Comparison of ENCODE assay signal across 1 cellular context in the genomic region with DNA sequence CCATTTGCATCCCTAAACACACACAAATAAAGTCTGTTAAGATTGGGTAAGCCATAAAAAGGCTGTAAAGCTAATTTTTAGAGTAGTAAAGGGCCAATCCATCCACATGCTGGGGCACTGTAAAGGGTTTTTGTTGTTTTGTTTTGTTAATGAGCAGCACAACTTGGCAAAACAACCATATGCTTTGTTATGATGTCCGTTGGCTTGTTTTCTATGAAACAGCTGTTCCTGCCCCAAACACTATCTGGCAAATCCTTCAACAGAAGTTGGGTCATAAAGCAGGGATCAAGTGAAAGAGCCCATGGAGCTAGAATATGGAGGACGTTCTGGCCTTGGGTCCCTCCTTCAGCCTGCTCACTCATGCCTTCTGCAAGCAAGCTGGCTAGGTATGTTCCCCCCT.
TF ChIP-seq lines count a peak whose summit lies in the region.

No MANE protein-coding gene starts in this region.

TF ChIP-seq in GM23338, 12 proteins besides CTCF, POLR2A, EP300 and RAD21 (continued from another document):
- TF ChIP-seq, protein P1, sequence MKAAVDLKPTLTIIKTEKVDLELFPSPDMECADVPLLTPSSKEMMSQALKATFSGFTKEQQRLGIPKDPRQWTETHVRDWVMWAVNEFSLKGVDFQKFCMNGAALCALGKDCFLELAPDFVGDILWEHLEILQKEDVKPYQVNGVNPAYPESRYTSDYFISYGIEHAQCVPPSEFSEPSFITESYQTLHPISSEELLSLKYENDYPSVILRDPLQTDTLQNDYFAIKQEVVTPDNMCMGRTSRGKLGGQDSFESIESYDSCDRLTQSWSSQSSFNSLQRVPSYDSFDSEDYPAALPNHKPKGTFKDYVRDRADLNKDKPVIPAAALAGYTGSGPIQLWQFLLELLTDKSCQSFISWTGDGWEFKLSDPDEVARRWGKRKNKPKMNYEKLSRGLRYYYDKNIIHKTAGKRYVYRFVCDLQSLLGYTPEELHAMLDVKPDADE (IDR thresholded peaks at IDR 0.05), result no peak
- TF ChIP-seq REST (IDR thresholded peaks at IDR 0.05; ENCODE audit: unreplicated experiment) (no peak), EZH2 (IDR thresholded peaks at IDR 0.05; ENCODE audit: low read depth, unreplicated experiment) (no peak), JUNB (IDR thresholded peaks at IDR 0.05; ENCODE audit: unreplicated experiment) (no peak), STAT1 (IDR thresholded peaks at IDR 0.05; ENCODE audit: unreplicated experiment) (no peak), ZNF114 (CRISPR knock-in tag; IDR thresholded peaks at IDR 0.05) (no peak), EZH2phosphoT487 (IDR thresholded peaks at IDR 0.05; ENCODE audit: unreplicated experiment) (no peak), POLR2AphosphoS5 (IDR thresholded peaks at IDR 0.05; ENCODE audit: low read depth) (no peak)
TF ChIP-seq in GM23338: peak in this region for 0.
